16 cellular contexts compared by ENCODE assay signal in the genomic region with DNA sequence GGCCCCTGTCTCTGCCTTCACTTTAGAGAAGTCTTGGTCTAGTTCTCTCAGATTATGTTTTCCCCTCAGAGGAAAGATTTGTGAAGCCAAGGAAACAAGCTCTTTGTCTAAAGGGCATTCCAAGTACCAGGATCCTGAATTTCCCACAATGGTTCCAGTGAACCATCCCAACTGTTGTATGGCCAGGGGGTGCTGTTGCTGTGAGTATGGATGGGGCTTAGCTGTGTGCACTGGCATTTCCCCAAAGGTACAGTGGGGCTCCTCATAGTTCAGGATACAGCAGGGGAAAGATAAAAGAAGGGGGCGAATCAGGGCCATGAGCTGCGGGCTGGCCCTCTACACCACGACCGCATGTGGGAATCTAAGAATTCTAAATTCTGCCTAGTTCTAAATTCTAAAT.
"Had no signal": no experiment of that assay in that cellular context is flagged by ENCODE, and none has a peak within 500 bp of the region (broad histone marks: within the 10 kb centered on the region; RNA-seq: fewer than 3 reads in every experiment).

No MANE protein-coding gene starts in this region.

- H3K4me3 ChIP-seq: colonic mucosa, hepatocyte, pancreas, prostate gland, right lobe of liver, testis, tibial nerve had no signal

- ATAC-seq: natural killer cell treated with Interleukin-12 subunit alpha and Interleukin-12 subunit beta and Interleukin-15 and Interleukin-18, amount 100 ng/mL, for 72 hours; pancreas; right lobe of liver; stimulated activated naive B cell treated with anti-CD40 and anti-IgM and Interleukin-4, amounts not matched to agents 10 μg/mL and 1 μg/mL and 100 μg/mL, for 72 hours; stimulated activated naive CD8-positive, alpha-beta T cell treated with anti-CD3 and anti-CD28 coated beads, Interleukin-15, amount 100 ng/mL, for 72 hours had no signal

- H3K4me1 ChIP-seq: colonic mucosa, pancreas, prostate gland, right lobe of liver, testis, tibial nerve had no signal

- H2AFZ ChIP-seq: hepatocyte had no signal

- H3K27me3 ChIP-seq: colonic mucosa, hepatocyte, pancreas, right lobe of liver, testis, tibial nerve had no signal

- H3K36me3 ChIP-seq: colonic mucosa, pancreas, prostate gland, right lobe of liver, tibial nerve had no signal

- DNase-seq: colonic mucosa; dermis blood vessel endothelial cell; foreskin melanocyte; head of caudate nucleus; kidney glomerular epithelial cell; occipital lobe; pancreas; right lobe of liver; stimulated activated CD4-positive, alpha-beta T cell treated with anti-CD3 and anti-CD28 coated beads, Interleukin-4, amount 100 ng/mL, for 24 hours; stimulated activated naive B cell treated with anti-CD40 and anti-IgM and Interleukin-4, amounts not matched to agents 10 μg/mL and 1 μg/mL and 100 μg/mL, for 72 hours; stimulated activated naive CD8-positive, alpha-beta T cell treated with anti-CD3 and anti-CD28 coated beads, Interleukin-15, amount 100 ng/mL, for 72 hours; testis had no signal

- H3K9me3 ChIP-seq: colonic mucosa, pancreas, prostate gland, right lobe of liver, testis, tibial nerve had no signal

- H3K79me2 ChIP-seq: hepatocyte had no signal

- H3K27ac ChIP-seq: colonic mucosa, hepatocyte, pancreas, prostate gland, right lobe of liver, testis, tibial nerve had no signal

- H3K4me2 ChIP-seq: hepatocyte had no signal
